ENCODE assay signal across 26 cellular contexts in the genomic region with DNA sequence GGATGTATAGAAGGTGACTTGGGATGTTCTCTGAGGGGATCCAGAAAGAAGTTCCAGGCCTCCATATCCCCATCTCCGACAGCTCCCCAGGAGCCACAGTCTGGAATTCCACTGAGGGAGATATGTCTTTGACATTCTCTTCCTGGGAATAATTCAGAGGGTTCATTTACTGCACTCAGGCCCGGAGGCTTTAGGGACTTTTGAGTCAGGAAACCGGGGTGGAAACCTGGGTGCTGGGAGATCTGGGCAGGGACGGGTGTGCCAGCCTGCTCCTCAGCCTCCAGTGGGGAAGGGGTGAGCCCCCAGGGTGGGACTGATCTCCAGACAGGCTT.
DNase-seq lines count a peak whose midpoint lies in the region; ATAC-seq and TF ChIP-seq lines count a peak whose summit lies in the region.
"Had no signal": no experiment of that assay in that cellular context is flagged by ENCODE, and none has a peak within 500 bp of the region (broad histone marks: within the 10 kb centered on the region; RNA-seq: fewer than 3 reads in every experiment).

No MANE protein-coding gene starts in this region.

- H3K4me2 ChIP-seq in neural progenitor cell: no peak overlapping the region
- H3K4me2 ChIP-seq: KMS-11 had no signal

- H3K4me1 Mint-ChIP-seq in endodermal cell (peaks cover 27% of the 10 kb centered on the region), neural progenitor cell (peaks cover 19% of the 10 kb centered on the region)

- TF ChIP-seq CTCF in endodermal cell (conservative IDR thresholded peaks at IDR 0.05) (no peak), neural progenitor cell (IDR thresholded peaks at IDR 0.05) (no peak), transverse colon (IDR thresholded peaks at IDR 0.05) (no peak)

- peak overlapping the region; percentile 36 for H3K9ac ChIP-seq in endodermal cell (ENCODE audit: extremely low read depth, low read length, poor library complexity, severe bottlenecking)
- no peak overlapping the region for H3K9ac ChIP-seq in neural progenitor cell
- H3K9ac ChIP-seq: KMS-11 had no signal

- no peak for TF ChIP-seq POLR2A in transverse colon (IDR thresholded peaks at IDR 0.05)

- H3K27me3 ChIP-seq in endodermal cell (ENCODE audit: control insufficient read depth, insufficient read depth, low read length, poor library complexity, severe bottlenecking) (no peaks in the 10 kb centered on the region), neural progenitor cell (peaks cover 22% of the 10 kb centered on the region), transverse colon (no peaks in the 10 kb centered on the region)
- H3K27me3 ChIP-seq: gastrocnemius medialis had no signal

- H3F3A ChIP-seq in neural progenitor cell (ENCODE audit: low read depth): no peaks in the 10 kb centered on the region

- H2AFZ ChIP-seq in neural progenitor cell (replicated peaks): no peak overlapping the region

- H3K9me3 ChIP-seq in endodermal cell (ENCODE audit: control insufficient read depth, low read length) (no peaks in the 10 kb centered on the region), neural progenitor cell (ENCODE audit: low read depth) (no peaks in the 10 kb centered on the region), transverse colon (no peaks in the 10 kb centered on the region)
- H3K9me3 ChIP-seq: gastrocnemius medialis had no signal

- H3K4me3 Mint-ChIP-seq in endodermal cell: no peak overlapping the region
- H3K4me3 Mint-ChIP-seq in neural progenitor cell: no peak overlapping the region
- H3K4me3 Mint-ChIP-seq: activated naive CD4-positive, alpha-beta T cell treated with anti-CD3 and anti-CD28 coated beads, Interleukin-2, amount 10 ng/mL, durations not matched to agents 7 days and 5 days; activated T-cell treated with anti-CD3 and anti-CD28 coated beads, Interleukin-2, amount 50 U/mL, for 72 hours; central memory CD8-positive, alpha-beta T cell; nephron progenitor cell; stimulated activated effector memory CD8-positive, alpha-beta T cell treated with anti-CD3 and anti-CD28 coated beads, Interleukin-12 subunit alpha, Interleukin-12 subunit beta, amount 100 ng/mL, for 72 hours had no signal

- peak; percentile 45 for DNase-seq in activated CD8-positive, alpha-beta memory T cell treated with anti-CD3 and anti-CD28 coated beads for 24 hours
- DNase-seq in activated CD8-positive, alpha-beta memory T cell treated with anti-CD3 and anti-CD28 coated beads, Interleukin-2, amount 50 U/mL, for 48 hours: no peak
- DNase-seq in endodermal cell (no peak), neural progenitor cell (ENCODE audit: low spot score) (no peak), transverse colon (peak; percentile 6), NCI-H1092 (lab: John Stamatoyannopoulos, UW) (no peak)
- no peak for DNase-seq in central memory CD4-positive, alpha-beta T cell
- DNase-seq: 8988T; activated naive CD4-positive, alpha-beta T cell treated with anti-CD3 and anti-CD28 coated beads, Interleukin-2, amount 10 ng/mL, durations not matched to agents 7 days and 5 days; activated T-cell treated with anti-CD3 and anti-CD28 coated beads, Interleukin-2, amount 50 U/mL, for 72 hours; AML-193; DND-41; gastrocnemius medialis; HCEC 1CT; kidney glomerular epithelial cell; MV-4-11; NCI-H187 treated with DMSO at 0.1 percent for 48 hours; NCI-H226; NCI-H774; nephron progenitor cell; SHP77 treated with DMSO at 0.1 percent for 48 hours had no signal

- in situ Hi-C loops in transverse colon (cut with MboI; ENCODE audit: low pct_ligation_motif_present in 1 of 4, low pct_unique_long_range_greater_than_20kb in 1 of 4, low sequenced_read_pairs in 3 of 4): loop anchor here in 2 of 4 donors (10.0 kb wide), 3 partner anchors 65 to 255 kb away; no protein-coding TSS in a partner anchor

- no peaks in the 10 kb centered on the region for H4K20me1 ChIP-seq in neural progenitor cell (ENCODE audit: low read depth)

- intact Hi-C loops in transverse colon (cut with DNase I; ENCODE audit: low total_unique reads): loop anchor here (5.0 kb wide), 4 partner anchors 72 to 247 kb away; a partner anchor contains a TSS

- H3K79me2 ChIP-seq in neural progenitor cell (ENCODE audit: low read depth): no peaks in the 10 kb centered on the region

- no peak overlapping the region for H3K4me3 ChIP-seq in endodermal cell (ENCODE audit: low read length)
- H3K4me3 ChIP-seq in neural progenitor cell: no peak overlapping the region
- no peak overlapping the region for H3K4me3 ChIP-seq in transverse colon
- H3K4me3 ChIP-seq: gastrocnemius medialis, GM12878 had no signal

- H3K27ac Mint-ChIP-seq in endodermal cell (peak overlapping the region; percentile 88), neural progenitor cell (peak overlapping the region; percentile 74)
- H3K27ac Mint-ChIP-seq: activated naive CD4-positive, alpha-beta T cell treated with anti-CD3 and anti-CD28 coated beads, Interleukin-2, amount 10 ng/mL, durations not matched to agents 7 days and 5 days; activated T-cell treated with anti-CD3 and anti-CD28 coated beads, Interleukin-2, amount 50 U/mL, for 72 hours; nephron progenitor cell; stimulated activated effector memory CD8-positive, alpha-beta T cell treated with anti-CD3 and anti-CD28 coated beads, Interleukin-12 subunit alpha, Interleukin-12 subunit beta, amount 100 ng/mL, for 72 hours had no signal

- TF ChIP-seq EP300 in transverse colon (IDR thresholded peaks at IDR 0.05; ENCODE audit: low read depth): no peak

- peak overlapping the region; percentile 78 for H3K27ac ChIP-seq in endodermal cell (ENCODE audit: low read depth, low read length)
- no peak overlapping the region for H3K27ac ChIP-seq in neural progenitor cell
- peak overlapping the region in 3 of 4 donors; percentile 12 to 55 (median 13) for H3K27ac ChIP-seq in transverse colon
- H3K27ac ChIP-seq: gastrocnemius medialis, KMS-11 had no signal

- no peak for ATAC-seq in GM21447 (IDR thresholded peaks at IDR 0.05; ENCODE audit: unreplicated experiment)
- ATAC-seq: activated T-cell treated with anti-CD3 and anti-CD28 coated beads, Interleukin-2, amount 50 U/mL, for 72 hours; gastrocnemius medialis; GM12878; stimulated activated effector memory CD8-positive, alpha-beta T cell treated with anti-CD3 and anti-CD28 coated beads, Interleukin-12 subunit alpha, Interleukin-12 subunit beta, amount 100 ng/mL, for 72 hours had no signal

- peaks cover 16% of the 10 kb centered on the region for H3K4me1 ChIP-seq in endodermal cell (ENCODE audit: control insufficient read depth, insufficient read depth, low read length)
- no peaks in the 10 kb centered on the region for H3K4me1 ChIP-seq in neural progenitor cell
- H3K4me1 ChIP-seq in transverse colon: peaks cover 7 to 22% (median 12%) of the 10 kb centered on the region in 4 donors

- WGBS in endodermal cell (ENCODE audit: insufficient coverage in 1 of 2, insufficient read length in 1 of 2), 2 experiments: 85 to 100% methylated on average over 3 to 4 of the region's 4 CpGs
- 88% methylated on average over 4 of the region's 4 CpGs; no CpG with 5 or more reads in 1 of the 2 donors for WGBS in transverse colon (ENCODE audit: low coverage in 1 of 2), 2 donors

- H3K27me3 Mint-ChIP-seq in endodermal cell (ENCODE audit: insufficient read depth) (peaks cover 6% of the 10 kb centered on the region), neural progenitor cell (ENCODE audit: insufficient read depth, low read depth) (peaks cover 9% of the 10 kb centered on the region)

- H3K9me3 Mint-ChIP-seq in endodermal cell (no peaks in the 10 kb centered on the region), neural progenitor cell (no peaks in the 10 kb centered on the region)
- H3K9me3 Mint-ChIP-seq: activated naive CD4-positive, alpha-beta T cell treated with anti-CD3 and anti-CD28 coated beads, Interleukin-2, amount 10 ng/mL, durations not matched to agents 7 days and 5 days; activated T-cell treated with anti-CD3 and anti-CD28 coated beads, Interleukin-2, amount 50 U/mL, for 72 hours; central memory CD8-positive, alpha-beta T cell; nephron progenitor cell; stimulated activated effector memory CD8-positive, alpha-beta T cell treated with anti-CD3 and anti-CD28 coated beads, Interleukin-12 subunit alpha, Interleukin-12 subunit beta, amount 100 ng/mL, for 72 hours had no signal

- H3K36me3 Mint-ChIP-seq in endodermal cell (ENCODE audit: low read depth): peaks cover 5% of the 10 kb centered on the region
- H3K36me3 Mint-ChIP-seq in neural progenitor cell: no peaks in the 10 kb centered on the region
- H3K36me3 Mint-ChIP-seq: activated naive CD4-positive, alpha-beta T cell treated with anti-CD3 and anti-CD28 coated beads, Interleukin-2, amount 10 ng/mL, durations not matched to agents 7 days and 5 days; stimulated activated effector memory CD8-positive, alpha-beta T cell treated with anti-CD3 and anti-CD28 coated beads, Interleukin-12 subunit alpha, Interleukin-12 subunit beta, amount 100 ng/mL, for 72 hours had no signal

- H3K36me3 ChIP-seq in endodermal cell (ENCODE audit: control insufficient read depth, insufficient read depth, low read length) (no peaks in the 10 kb centered on the region), neural progenitor cell (no peaks in the 10 kb centered on the region), transverse colon (no peaks in the 10 kb centered on the region)
- H3K36me3 ChIP-seq: gastrocnemius medialis had no signal

Comparison
In these comparisons a context has a peak if more than half of its experiments do, and no peak if none do; other contexts are left out.
1. DNase-seq: peak in activated CD8-positive, alpha-beta memory T cell treated with anti-CD3 and anti-CD28 coated beads for 24 hours (single experiment) and transverse colon (single experiment); none in activated CD8-positive, alpha-beta memory T cell treated with anti-CD3 and anti-CD28 coated beads, Interleukin-2, amount 50 U/mL, for 48 hours (single experiment), endodermal cell (single experiment), neural progenitor cell (single experiment), NCI-H1092 (single experiment) and central memory CD4-positive, alpha-beta T cell (single experiment).